8 cellular contexts compared by ENCODE assay signal in the genomic region with DNA sequence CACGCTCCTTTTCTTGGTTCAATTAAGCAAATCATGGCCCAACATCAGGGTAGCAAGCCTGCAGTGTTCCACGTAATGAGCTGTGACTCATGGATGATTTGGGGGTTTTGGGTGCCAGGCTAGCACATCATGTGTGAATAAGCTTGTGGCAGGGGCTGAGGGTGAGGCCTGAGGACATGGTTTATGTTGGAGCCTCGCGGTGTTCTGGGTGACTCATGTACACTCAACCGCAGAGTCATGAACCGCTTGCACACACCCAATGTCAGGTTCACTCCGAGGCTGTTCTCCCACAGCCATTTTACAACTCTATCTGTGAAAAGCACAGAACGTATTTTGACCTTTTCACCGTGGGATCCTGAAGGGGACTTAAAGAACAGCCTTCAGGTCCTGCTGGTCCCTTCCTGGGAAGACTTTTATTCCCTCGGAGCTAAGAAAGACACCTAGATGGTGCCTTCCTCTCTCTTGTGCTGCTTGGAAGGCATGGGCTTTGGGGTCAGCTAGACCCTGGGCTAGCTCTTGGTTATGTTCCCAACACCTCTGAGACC.
A peak's percentile ranks its signal among the peaks of the same experiment; 100 is the strongest.
DNase-seq lines count a peak whose midpoint lies in the region; ATAC-seq, FAIRE-seq and TF ChIP-seq lines count a peak whose summit lies in the region.

No MANE protein-coding gene starts in this region.

- H4K20me1 ChIP-seq in IMR-90 (ENCODE audit: insufficient read depth, low read length), result no peaks in the 10 kb centered on the region

- peaks cover 5% of the 10 kb centered on the region; the same call in 1 of the 2 replicates for H3K9me1 ChIP-seq in IMR-90 (ENCODE audit: insufficient read depth, low read length)

- TF ChIP-seq CTCF in AG04450 (IDR thresholded peaks at IDR 0.05; ENCODE audit: low read depth, low read length) (no peak), IMR-90 (conservative IDR thresholded peaks at IDR 0.05; ENCODE audit: low read depth, low read length) (no peak), mucosa of descending colon (IDR thresholded peaks at IDR 0.05) (no peak), thyroid gland (IDR thresholded peaks at IDR 0.05) (no peak)

- DNase-seq in AG04450 (ENCODE audit: low read depth, low spot score) (peak; percentile 39), IMR-90 (peak; percentile 88), mucosa of descending colon (peak in 1 of 3 donors; percentile 51), thyroid gland (no peak), NCI-H1417 (lab: John Stamatoyannopoulos, UW) (no peak), GM12891 (ENCODE audit: insufficient read length, low spot score) (no peak), mesenteric fat pad (ENCODE audit: low spot score) (no peak)
- DNase-seq in activated T-helper 9 cell treated with anti-CD3 and anti-CD28 coated beads, Interleukin-2, amount 50 U/mL, for 16 hours (ENCODE audit: low read depth), result peak; percentile 24

- no peak overlapping the region for H2BK5ac ChIP-seq in IMR-90 (ENCODE audit: low read depth, low read length, poor library complexity, severe bottlenecking)

- peak overlapping the region; percentile 69 for H3K14ac ChIP-seq in IMR-90 (replicated peaks; ENCODE audit: low read depth, low read length)

- H4K5ac ChIP-seq in IMR-90 (ENCODE audit: low read depth, low read length), result no peak overlapping the region

- H3K27me3 ChIP-seq in AG04450 (ENCODE audit: control insufficient read depth, insufficient read depth, low read length) (no peaks in the 10 kb centered on the region), IMR-90 (ENCODE audit: control insufficient read depth, insufficient read depth, low read length) (no peaks in the 10 kb centered on the region), thyroid gland (no peaks in the 10 kb centered on the region)

- H4K91ac ChIP-seq in IMR-90 (ENCODE audit: insufficient read depth, low read depth, low read length), result no peak overlapping the region

- no TSS peak for BruUV-seq in IMR-90 (replicated peaks; lab: Mats Ljungman, UMichigan)

- H2BK120ac ChIP-seq in IMR-90 (ENCODE audit: low read depth, low read length), result no peak overlapping the region

- no peak for FAIRE-seq in GM12891 (lab: Jason Lieb, UNC)

- no peaks in the 10 kb centered on the region for H3K79me1 ChIP-seq in IMR-90 (ENCODE audit: low read depth in 1 of 2, low read length in 2 of 2)

- in situ Hi-C loops in IMR-90 (cut with MboI; ENCODE audit: low sequenced_read_pairs), result no loop called here

- no peak overlapping the region for H3K18ac ChIP-seq in IMR-90 (ENCODE audit: low read depth, low read length)

- no peak overlapping the region for H2AK5ac ChIP-seq in IMR-90 (ENCODE audit: low read depth, low read length)

- peak overlapping the region; percentile 66 for H2AFZ ChIP-seq in IMR-90 (replicated peaks; ENCODE audit: low read length, poor library complexity)

- no peak overlapping the region for H2BK15ac ChIP-seq in IMR-90 (ENCODE audit: low read depth, low read length)

- no peak overlapping the region for H2AK9ac ChIP-seq in IMR-90 (replicated peaks; ENCODE audit: low read depth, low read length, poor library complexity)

- peaks cover 1% of the 10 kb centered on the region; the same call in 1 of the 2 replicates for H3K4me1 ChIP-seq in IMR-90 (ENCODE audit: control insufficient read depth, insufficient read depth, low read length)
- H3K4me1 ChIP-seq in mucosa of descending colon (ENCODE audit: low read depth), result no peaks in the 10 kb centered on the region
- H3K4me1 ChIP-seq in thyroid gland, result no peaks in the 10 kb centered on the region

- no peak overlapping the region for H4K8ac ChIP-seq in IMR-90 (ENCODE audit: low read depth in 2 of 2, low read length in 2 of 2)

- WGBS in IMR-90 (ENCODE audit: extremely low coverage in 2 of 2, insufficient read length in 1 of 2), 2 experiments, result no CpG with 5 or more reads among the region's 10 CpGs
- 89 to 95% methylated on average over 10 of the region's 10 CpGs for WGBS in thyroid gland, 2 donors

- H3K27ac ChIP-seq in AG04450 (ENCODE audit: low read depth, low read length) (no peak overlapping the region), IMR-90 (ENCODE audit: insufficient read depth, low read length) (no peak overlapping the region), thyroid gland (no peak overlapping the region)

- CTCF ChIA-PET in AG04450 (lab: Charles Lee), result no interaction called here
- CTCF ChIA-PET in IMR-90 (lab: Yijun Ruan, JAX), result interaction anchor here (0.6 kb wide), 1 partner anchor 1072 kb away, joined by 4 read pairs; no protein-coding TSS in a partner anchor

- H3K4me3 ChIP-seq in AG04450 (ENCODE audit: low read depth, low read length) (no peak overlapping the region), IMR-90 (ENCODE audit: insufficient read depth, low read depth, low read length) (no peak overlapping the region), mucosa of descending colon (no peak overlapping the region), thyroid gland (replicated peaks in 1 of 3) (no peak overlapping the region)

- H3K4ac ChIP-seq in IMR-90 (ENCODE audit: low read depth, low read length), result no peak overlapping the region

- peak; percentile 70 for ATAC-seq in IMR-90 (ENCODE audit: low read depth)
- peak; percentile 64 for ATAC-seq in mucosa of descending colon

- dilution Hi-C loops in IMR-90 (cut with HindIII; ENCODE audit: low sequenced_read_pairs, unreplicated experiment), result no loop called here

- H3K36me3 ChIP-seq in IMR-90 (ENCODE audit: control insufficient read depth, insufficient read depth, low read length), result no peaks in the 10 kb centered on the region
- no peaks in the 10 kb centered on the region for H3K36me3 ChIP-seq in mucosa of descending colon (ENCODE audit: low read depth)
- no peaks in the 10 kb centered on the region for H3K36me3 ChIP-seq in thyroid gland

- no peak overlapping the region for H3K4me2 ChIP-seq in IMR-90 (ENCODE audit: low read depth, low read length)

- H2BK20ac ChIP-seq in IMR-90 (ENCODE audit: low read depth, low read length), result 0 out of 2 replicates have a peak overlapping the region, but pooled peaks have one; percentile 43

- intact Hi-C loops in IMR-90 (cut with micrococcal nuclease), result no loop called here
- intact Hi-C loops in mucosa of descending colon (cut with DNase I, micrococcal nuclease), result no loop called here
- intact Hi-C loops in thyroid gland (cut with DNase I), result no loop called here

- H3K56ac ChIP-seq in IMR-90 (ENCODE audit: extremely low read depth, insufficient read depth, low read length), result no peak overlapping the region

- no peak for TF ChIP-seq POLR2A in IMR-90 (IDR thresholded peaks at IDR 0.05; ENCODE audit: low read depth, low read length)
- TF ChIP-seq POLR2A in thyroid gland (IDR thresholded peaks at IDR 0.05), result no peak
- TF ChIP-seq POLR2A in GM12891 (IDR thresholded peaks at IDR 0.05; ENCODE audit: low read depth, low read length), result no peak

- POLR2A ChIA-PET in AG04450 (lab: Yijun Ruan, JAX), result no interaction called here
- POLR2A ChIA-PET in IMR-90 (lab: Charles Lee; ENCODE audit: unreplicated experiment), result no interaction called here

- H3K9me3 ChIP-seq in AG04450 (ENCODE audit: control insufficient read depth, insufficient read depth, low read length) (no peaks in the 10 kb centered on the region), IMR-90 (ENCODE audit: control insufficient read depth, insufficient read depth, low read length) (no peaks in the 10 kb centered on the region), mucosa of descending colon (no peaks in the 10 kb centered on the region), thyroid gland (no peaks in the 10 kb centered on the region)

- no peak overlapping the region for H3K23ac ChIP-seq in IMR-90 (ENCODE audit: low read depth, low read length)

- no peak for TF ChIP-seq RAD21 in IMR-90 (IDR thresholded peaks at IDR 0.05; ENCODE audit: low read length)

- no peak overlapping the region for H3K9ac ChIP-seq in IMR-90 (ENCODE audit: low read depth, low read length)

TF ChIP-seq in IMR-90, 13 proteins besides CTCF, POLR2A, EP300 and RAD21 (continues in another document):
- TF ChIP-seq RCOR1 (IDR thresholded peaks at IDR 0.05; ENCODE audit: insufficient replicate concordance, low read length) (no peak), CHD1 (IDR thresholded peaks at IDR 0.05; ENCODE audit: low read depth, low read length) (no peak), MXI1 (IDR thresholded peaks at IDR 0.05; ENCODE audit: borderline replicate concordance, low read depth, low read length) (no peak), NFE2L2 (IDR thresholded peaks at IDR 0.05; ENCODE audit: low read depth, low read length) (0 out of 2 replicates have a peak, but pooled peaks have one; percentile 18), MAFK (IDR thresholded peaks at IDR 0.05; ENCODE audit: low read depth, low read length) (no peak), FOS (IDR thresholded peaks at IDR 0.05; ENCODE audit: low read depth, low read length) (peak; percentile 75), BHLHE40 (IDR thresholded peaks at IDR 0.05; ENCODE audit: low read depth, low read length) (peak; percentile 67)

TF ChIP-seq in GM12891, 5 proteins besides CTCF, POLR2A, EP300 and RAD21:
- TF ChIP-seq PAX5 (IDR thresholded peaks at IDR 0.05; ENCODE audit: insufficient read depth, low read length, severe bottlenecking) (no peak), TAF1 (IDR thresholded peaks at IDR 0.05; ENCODE audit: low read depth, low read length) (no peak), SPI1 (IDR thresholded peaks at IDR 0.05; ENCODE audit: low read depth, low read length) (no peak), POU2F2 (IDR thresholded peaks at IDR 0.05; ENCODE audit: low read depth, low read length) (no peak), POLR2AphosphoS5 (IDR thresholded peaks at IDR 0.05; ENCODE audit: low read depth, low read length) (no peak)

Comparison
In these comparisons a context has a peak if more than half of its experiments do, and no peak if none do; other contexts are left out.
1. DNase-seq: peak in AG04450 (single experiment), IMR-90 (single experiment) and activated T-helper 9 cell treated with anti-CD3 and anti-CD28 coated beads, Interleukin-2, amount 50 U/mL, for 16 hours (single experiment); none in thyroid gland (0 of 2), NCI-H1417 (0 of 3), GM12891 (single experiment) and mesenteric fat pad (single experiment).